In the genomic region with DNA sequence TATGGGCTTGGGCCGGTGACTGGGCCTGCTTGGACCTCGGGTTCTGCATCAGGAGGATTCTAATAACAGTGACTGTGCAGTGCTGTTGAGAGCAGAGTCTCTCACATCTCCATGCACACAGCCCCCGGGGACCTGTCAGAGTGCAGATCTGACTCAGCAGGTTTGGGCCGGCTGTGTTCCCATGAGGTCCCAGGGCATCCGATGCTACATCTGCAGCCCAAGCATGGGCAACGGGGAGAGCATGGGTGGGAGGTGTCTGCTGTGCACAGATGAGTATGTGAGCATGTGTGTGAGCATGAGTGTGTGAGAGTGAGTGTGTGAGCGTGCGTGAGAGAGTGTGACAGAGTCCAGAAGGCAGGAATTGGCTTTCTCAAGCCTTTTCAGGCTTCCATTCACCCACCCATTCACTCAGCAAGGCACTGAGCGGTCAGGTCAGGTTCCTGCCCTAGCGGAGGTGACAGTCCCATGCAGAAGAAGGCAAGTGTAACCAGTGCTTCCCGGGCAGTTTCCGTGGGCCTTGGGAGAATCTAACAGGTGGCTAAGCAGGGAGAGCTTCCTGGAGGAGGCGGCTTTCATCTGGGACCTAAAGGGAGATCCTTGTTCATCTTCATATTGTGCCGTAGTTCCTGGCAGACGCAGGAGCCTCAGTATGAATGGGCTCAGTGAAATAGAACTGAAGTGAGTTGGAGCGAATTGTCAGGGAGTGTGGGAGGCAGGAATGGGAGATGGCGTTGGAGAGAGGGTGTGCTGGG, we compare ENCODE assay signal across 8 cellular contexts.
DNase-seq lines count a peak whose midpoint lies in the region; ATAC-seq and TF ChIP-seq lines count a peak whose summit lies in the region.
"Had no signal": no experiment of that assay in that cellular context is flagged by ENCODE, and none has a peak within 500 bp of the region (broad histone marks: within the 10 kb centered on the region; RNA-seq: fewer than 3 reads in every experiment).

No MANE protein-coding gene starts in this region.

- H3K27ac Mint-ChIP-seq in neural crest cell (ENCODE audit: unreplicated experiment): peak overlapping the region; percentile 96

- ATAC-seq in GM18861 (IDR thresholded peaks at IDR 0.05; ENCODE audit: unreplicated experiment) (peak; percentile 95), GM21619 (IDR thresholded peaks at IDR 0.05; ENCODE audit: unreplicated experiment) (peak; percentile 95), HG03520 (IDR thresholded peaks at IDR 0.05; ENCODE audit: unreplicated experiment) (peak; percentile 77)

- H3K9me3 Mint-ChIP-seq in neural crest cell: no peaks in the 10 kb centered on the region

- no peak for TF ChIP-seq CTCF in neural crest cell (conservative IDR thresholded peaks at IDR 0.05)

- no peaks in the 10 kb centered on the region for H3K27me3 Mint-ChIP-seq in neural crest cell (ENCODE audit: low read depth)

- H3K36me3 Mint-ChIP-seq in neural crest cell (ENCODE audit: low read depth): no peaks in the 10 kb centered on the region

- H3K4me3 Mint-ChIP-seq in neural crest cell: no peak overlapping the region

- DNase-seq in neural crest cell (ENCODE audit: low read depth, low spot score) (no peak), MV-4-11 (lab: John Stamatoyannopoulos, UW) (no peak), H4 (ENCODE audit: low spot score) (no peak), NCI-H187 treated with DMSO at 0.1 percent for 48 hours (lab: John Stamatoyannopoulos, UW) (no peak)
- DNase-seq: activated naive CD4-positive, alpha-beta T cell treated with Interleukin-2 at 50 U/mL for 16 hours had no signal

- H3K4me1 Mint-ChIP-seq in neural crest cell: peaks cover 5% of the 10 kb centered on the region
